Comparison of ENCODE assay signal across 8 cellular contexts in the genomic region with DNA sequence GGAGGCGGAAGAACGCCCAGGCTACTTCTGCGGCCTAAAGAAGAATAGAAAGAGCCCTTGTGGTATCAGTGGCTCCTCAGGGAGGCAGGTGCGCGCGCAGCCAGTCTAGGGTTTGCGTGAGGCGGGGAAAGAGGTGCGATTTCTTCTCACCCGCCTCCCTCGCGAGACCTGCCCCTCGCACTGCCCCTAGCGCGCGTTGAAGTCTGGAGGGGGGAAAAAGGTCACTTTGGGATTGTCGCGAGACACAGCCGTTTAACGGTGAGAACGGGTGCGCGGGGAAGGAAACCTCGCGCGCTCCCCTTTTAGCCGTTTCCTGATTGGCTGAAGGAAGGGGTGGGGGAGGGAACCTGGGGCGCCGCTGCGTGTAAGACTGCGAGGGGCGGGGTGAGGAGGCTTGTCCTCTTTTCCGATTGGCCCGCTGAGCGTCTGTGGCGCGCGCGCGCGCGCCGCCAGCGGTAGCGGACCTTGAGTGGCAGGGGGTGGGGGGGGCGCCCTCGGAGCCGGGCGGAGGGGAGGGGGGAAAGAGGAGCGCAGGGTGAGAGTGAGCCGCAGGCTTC.
DNase-seq lines count a peak whose midpoint lies in the region; ATAC-seq and TF ChIP-seq lines count a peak whose summit lies in the region.

A gene with protein sequence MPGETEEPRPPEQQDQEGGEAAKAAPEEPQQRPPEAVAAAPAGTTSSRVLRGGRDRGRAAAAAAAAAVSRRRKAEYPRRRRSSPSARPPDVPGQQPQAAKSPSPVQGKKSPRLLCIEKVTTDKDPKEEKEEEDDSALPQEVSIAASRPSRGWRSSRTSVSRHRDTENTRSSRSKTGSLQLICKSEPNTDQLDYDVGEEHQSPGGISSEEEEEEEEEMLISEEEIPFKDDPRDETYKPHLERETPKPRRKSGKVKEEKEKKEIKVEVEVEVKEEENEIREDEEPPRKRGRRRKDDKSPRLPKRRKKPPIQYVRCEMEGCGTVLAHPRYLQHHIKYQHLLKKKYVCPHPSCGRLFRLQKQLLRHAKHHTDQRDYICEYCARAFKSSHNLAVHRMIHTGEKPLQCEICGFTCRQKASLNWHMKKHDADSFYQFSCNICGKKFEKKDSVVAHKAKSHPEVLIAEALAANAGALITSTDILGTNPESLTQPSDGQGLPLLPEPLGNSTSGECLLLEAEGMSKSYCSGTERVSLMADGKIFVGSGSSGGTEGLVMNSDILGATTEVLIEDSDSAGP (plus strand): TSS at position 429 of the 557 bp plus-strand sequence. CDS start 219 bp downstream, outside the sequence.

- CTCF ChIA-PET in AG04449 (lab: Yijun Ruan, JAX): interaction anchor here (5.9 kb wide), 1 partner anchor 50 kb away, joined by 44 read pairs; no protein-coding TSS in a partner anchor

- ATAC-seq in GM19023 (IDR thresholded peaks at IDR 0.05; ENCODE audit: unreplicated experiment) (peak; percentile 33), HG03196 (IDR thresholded peaks at IDR 0.05; ENCODE audit: unreplicated experiment) (peak; percentile 37)

- peak within 1 kb of the TSS; percentile 93 for H3K4me3 ChIP-seq in AG04449 (ENCODE audit: low read depth, low read length)

- POLR2A ChIA-PET in AG04449 (lab: Yijun Ruan, JAX): no interaction called here

- no peak for TF ChIP-seq CTCF in AG04449 (IDR thresholded peaks at IDR 0.05; ENCODE audit: insufficient read depth, low read length, missing control alignments)

- DNase-seq in AG04449 (ENCODE audit: low read depth, low spot score) (peak; percentile 87), NCI-H446 treated with DMSO at 0.1 percent for 48 hours (lab: John Stamatoyannopoulos, UW) (peak; percentile 97), inferior parietal cortex (ENCODE audit: extremely low spot score) (peak; percentile 92), smooth muscle cell of the brain vasculature (ENCODE audit: low read depth, low spot score) (peak; percentile 97)
- DNase-seq in activated CD4-positive, CD25-positive, alpha-beta regulatory T cell treated with anti-CD3 and anti-CD28 coated beads, Interleukin-2, amount 50 U/mL, for 16 hours (ENCODE audit: low read depth, low spot score): peak; percentile 94
- DNase-seq in central memory CD4-positive, alpha-beta T cell: peak; percentile 94

Comparison
In these comparisons a context has a peak if more than half of its experiments do, and no peak if none do; other contexts are left out.
1. Peak in every context shown above with its lines: DNase-seq, ATAC-seq and H3K4me3 ChIP-seq.